Comparison of ENCODE assay signal across 19 cellular contexts in the genomic region with DNA sequence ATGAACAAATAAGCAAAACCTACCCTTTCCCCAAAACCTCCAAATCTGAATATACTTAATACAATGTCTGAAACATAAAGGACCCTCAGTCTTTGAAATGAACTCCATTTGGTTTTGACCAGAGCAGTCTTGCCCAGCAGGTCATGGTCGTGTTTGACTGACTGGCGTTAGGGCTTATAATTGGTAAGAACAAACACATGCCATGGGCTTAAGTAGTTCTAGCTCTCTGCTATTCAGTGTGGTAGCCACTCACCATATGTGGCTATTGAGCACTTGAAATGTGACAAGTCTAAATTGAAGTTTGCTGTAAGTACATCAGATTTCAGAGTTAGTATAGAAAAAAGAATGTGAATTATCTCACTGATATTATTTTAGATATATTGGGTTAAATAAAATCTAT. TPM values are rescaled to one million over a fixed set of nuclear protein-coding genes. Genes with fewer than 3 reads are reported as not detected.
DNase-seq lines count a peak whose midpoint lies in the region; ATAC-seq, FAIRE-seq and TF ChIP-seq lines count a peak whose summit lies in the region.
"Had no signal": no experiment of that assay in that cellular context is flagged by ENCODE, and none has a peak within 500 bp of the region (broad histone marks: within the 10 kb centered on the region; RNA-seq: fewer than 3 reads in every experiment).

No MANE protein-coding gene starts in this region.

- peak overlapping the region; percentile 35; the same call in 1 of the 2 replicates for H3K9ac ChIP-seq in iPS-20b (ENCODE audit: low read depth, low read length)
- no peak overlapping the region for H3K9ac ChIP-seq in kidney (ENCODE audit: low read length in 2 of 2)
- H3K9ac ChIP-seq: BLaER1 treated with 17β-estradiol and CSF1 and Interleukin-3, amounts not matched to agents 10 nM and 100 nM; KMS-11 had no signal

- H3K27ac Mint-ChIP-seq in activated naive CD8-positive, alpha-beta T cell treated with anti-CD3 and anti-CD28 coated beads, Interleukin-2, amount 50 U/mL, for 24 hours, result peak overlapping the region; percentile 18
- no peak overlapping the region for H3K27ac Mint-ChIP-seq in activated naive CD8-positive, alpha-beta T cell treated with anti-CD3 and anti-CD28 coated beads for 36 hours
- H3K27ac Mint-ChIP-seq in WTC11, result peak overlapping the region; percentile 95

- no peak for TF ChIP-seq CTCF in WTC11 (IDR thresholded peaks at IDR 0.05)
- TF ChIP-seq CTCF in upper lobe of right lung (IDR thresholded peaks at IDR 0.05), result no peak
- no peak for TF ChIP-seq CTCF in kidney (IDR thresholded peaks at IDR 0.05; ENCODE audit: borderline replicate concordance, extremely low read depth, insufficient read depth)

- ATAC-seq in activated naive CD8-positive, alpha-beta T cell treated with anti-CD3 and anti-CD28 coated beads, Interleukin-2, amount 50 U/mL, for 24 hours, result no peak
- ATAC-seq in WTC11 (peak; percentile 63), upper lobe of right lung (peak; percentile 51), GM21723 (IDR thresholded peaks at IDR 0.05; ENCODE audit: unreplicated experiment) (no peak)
- ATAC-seq: A549 had no signal

- POLR2A ChIA-PET in WTC11 (lab: Charles Lee), result no interaction called here

- H3K27me3 ChIP-seq in iPS-20b (ENCODE audit: insufficient read depth, low read length) (no peaks in the 10 kb centered on the region), upper lobe of right lung (no peaks in the 10 kb centered on the region)
- H3K27me3 ChIP-seq: BLaER1 treated with 17β-estradiol and CSF1 and Interleukin-3, amounts not matched to agents 10 nM and 100 nM; SJSA1 had no signal

- FAIRE-seq in kidney (lab: Jason Lieb, UNC), result no peak
- FAIRE-seq: A549 had no signal

- H3K4me3 Mint-ChIP-seq in activated naive CD8-positive, alpha-beta T cell treated with anti-CD3 and anti-CD28 coated beads, Interleukin-2, amount 50 U/mL, for 24 hours, result no peak overlapping the region
- H3K4me3 Mint-ChIP-seq in activated naive CD8-positive, alpha-beta T cell treated with anti-CD3 and anti-CD28 coated beads for 36 hours, result no peak overlapping the region
- peak overlapping the region; percentile 11 for H3K4me3 Mint-ChIP-seq in WTC11

- H3K36me3 ChIP-seq in iPS-20b (ENCODE audit: insufficient read depth, low read depth, low read length) (peaks cover 25% of the 10 kb centered on the region), upper lobe of right lung (peaks cover 16% of the 10 kb centered on the region), kidney (ENCODE audit: control insufficient read depth in 1 of 2, insufficient read depth in 2 of 2, low read length in 2 of 2) (peaks cover under 1 to 13% of the 10 kb centered on the region in 2 donors)

- H3K9me3 Mint-ChIP-seq in activated naive CD8-positive, alpha-beta T cell treated with anti-CD3 and anti-CD28 coated beads, Interleukin-2, amount 50 U/mL, for 24 hours, result no peaks in the 10 kb centered on the region
- no peaks in the 10 kb centered on the region for H3K9me3 Mint-ChIP-seq in activated naive CD8-positive, alpha-beta T cell treated with anti-CD3 and anti-CD28 coated beads for 36 hours
- H3K9me3 Mint-ChIP-seq in WTC11, result peaks cover 8% of the 10 kb centered on the region

- peaks cover 9% of the 10 kb centered on the region for H3K27me3 Mint-ChIP-seq in activated naive CD8-positive, alpha-beta T cell treated with anti-CD3 and anti-CD28 coated beads, Interleukin-2, amount 50 U/mL, for 24 hours
- H3K27me3 Mint-ChIP-seq in activated naive CD8-positive, alpha-beta T cell treated with anti-CD3 and anti-CD28 coated beads for 36 hours, result peaks cover 12% of the 10 kb centered on the region
- H3K27me3 Mint-ChIP-seq in WTC11 (ENCODE audit: low read depth), result no peaks in the 10 kb centered on the region

- H3K4me1 ChIP-seq in iPS-20b (ENCODE audit: insufficient read depth, low read length) (peaks cover 58% of the 10 kb centered on the region), upper lobe of right lung (no peaks in the 10 kb centered on the region), kidney (ENCODE audit: control insufficient read depth in 1 of 2, insufficient read depth in 1 of 2, low read depth in 1 of 2, low read length in 2 of 2) (no peaks in the 10 kb centered on the region)
- H3K4me1 ChIP-seq: A549 had no signal

- H3K27ac ChIP-seq in iPS-20b (ENCODE audit: low read length) (peak overlapping the region; percentile 34), upper lobe of right lung (no peak overlapping the region), kidney (ENCODE audit: low read depth in 2 of 2, low read length in 2 of 2) (no peak overlapping the region)
- H3K27ac ChIP-seq: A549; BLaER1 treated with 17β-estradiol and CSF1 and Interleukin-3, amounts not matched to agents 10 nM and 100 nM; KMS-11; PC-9; SJSA1 had no signal

- peaks cover 19% of the 10 kb centered on the region for H3K36me3 Mint-ChIP-seq in activated naive CD8-positive, alpha-beta T cell treated with anti-CD3 and anti-CD28 coated beads, Interleukin-2, amount 50 U/mL, for 24 hours (ENCODE audit: low read depth)
- H3K36me3 Mint-ChIP-seq in activated naive CD8-positive, alpha-beta T cell treated with anti-CD3 and anti-CD28 coated beads for 36 hours, result peaks cover 7% of the 10 kb centered on the region
- peaks cover 24% of the 10 kb centered on the region for H3K36me3 Mint-ChIP-seq in WTC11

- CTCF ChIA-PET in WTC11 (lab: Charles Lee), result interaction anchor here (2.8 to 3.7 kb wide), 3 partner anchors 8 to 99 kb away, joined by 12 to 22 read pairs (median 16); no protein-coding TSS in a partner anchor

- peak overlapping the region; percentile 21; the same call in 1 of the 2 replicates for H3K4me3 ChIP-seq in iPS-20b (ENCODE audit: low read length)
- no peak overlapping the region for H3K4me3 ChIP-seq in upper lobe of right lung
- H3K4me3 ChIP-seq in kidney (ENCODE audit: low read length in 2 of 2), result no peak overlapping the region
- H3K4me3 ChIP-seq: A549; BLaER1 treated with 17β-estradiol and CSF1 and Interleukin-3, amounts not matched to agents 10 nM and 100 nM; PC-9; SJSA1 had no signal

- H3K4me1 Mint-ChIP-seq in activated naive CD8-positive, alpha-beta T cell treated with anti-CD3 and anti-CD28 coated beads, Interleukin-2, amount 50 U/mL, for 24 hours, result peaks cover 13% of the 10 kb centered on the region
- peaks cover 2% of the 10 kb centered on the region for H3K4me1 Mint-ChIP-seq in activated naive CD8-positive, alpha-beta T cell treated with anti-CD3 and anti-CD28 coated beads for 36 hours
- peaks cover 89% of the 10 kb centered on the region for H3K4me1 Mint-ChIP-seq in WTC11

- intact Hi-C loops in upper lobe of right lung (cut with DNase I) (no loop called here), kidney (cut with DNase I) (no loop called here)

- no peak for DNase-seq in activated naive CD8-positive, alpha-beta T cell treated with anti-CD3 and anti-CD28 coated beads, Interleukin-2, amount 50 U/mL, for 24 hours
- no peak for DNase-seq in activated naive CD8-positive, alpha-beta T cell treated with anti-CD3 and anti-CD28 coated beads for 36 hours
- DNase-seq in WTC11 (ENCODE audit: low spot score) (no peak), upper lobe of right lung (no peak), DMS153 treated with DMSO at 0.1 percent for 48 hours (lab: John Stamatoyannopoulos, UW; ENCODE audit: unreplicated experiment) (no peak), kidney (no peak)
- DNase-seq: DND-41, NCI-H1048, NCI-H1436 treated with DMSO at 0.1 percent for 48 hours, NCI-H2081, NCI-H2227 treated with DMSO at 0.1 percent for 48 hours, PC-9 had no signal

- no peaks in the 10 kb centered on the region for H3K9me3 ChIP-seq in iPS-20b (ENCODE audit: insufficient read depth, low read depth, low read length)
- H3K9me3 ChIP-seq in upper lobe of right lung, result no peaks in the 10 kb centered on the region
- no peaks in the 10 kb centered on the region for H3K9me3 ChIP-seq in kidney (ENCODE audit: control insufficient read depth in 1 of 2, low read length in 2 of 2)
- H3K9me3 ChIP-seq: A549, SJSA1 had no signal

TF ChIP-seq in WTC11, 78 proteins besides CTCF, POLR2A, EP300 and RAD21:
- TF ChIP-seq RELA (CRISPR knock-in tag; IDR thresholded peaks at IDR 0.05; ENCODE audit: borderline replicate concordance), result no peak
- TF ChIP-seq, protein P1, sequence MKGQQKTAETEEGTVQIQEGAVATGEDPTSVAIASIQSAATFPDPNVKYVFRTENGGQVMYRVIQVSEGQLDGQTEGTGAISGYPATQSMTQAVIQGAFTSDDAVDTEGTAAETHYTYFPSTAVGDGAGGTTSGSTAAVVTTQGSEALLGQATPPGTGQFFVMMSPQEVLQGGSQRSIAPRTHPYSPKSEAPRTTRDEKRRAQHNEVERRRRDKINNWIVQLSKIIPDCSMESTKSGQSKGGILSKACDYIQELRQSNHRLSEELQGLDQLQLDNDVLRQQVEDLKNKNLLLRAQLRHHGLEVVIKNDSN (CRISPR knock-in tag; IDR thresholded peaks at IDR 0.05), result no peak
- no peak for TF ChIP-seq ZNF232 (CRISPR knock-in tag; IDR thresholded peaks at IDR 0.05)
- TF ChIP-seq IRF1 (CRISPR knock-in tag; IDR thresholded peaks at IDR 0.05), result no peak
- TF ChIP-seq JUN (CRISPR knock-in tag; IDR thresholded peaks at IDR 0.05), result no peak
- no peak for TF ChIP-seq NR1H2 (CRISPR knock-in tag; IDR thresholded peaks at IDR 0.05)
- TF ChIP-seq ZNF671 (CRISPR knock-in tag; IDR thresholded peaks at IDR 0.05), result no peak

RNA-seq across cellular contexts. Expression of gene LRRTM2, which starts 42.0 kb away (rescaled TPM):
- not detected for total RNA-seq in activated naive CD8-positive, alpha-beta T cell treated with anti-CD3 and anti-CD28 coated beads for 36 hours
- not detected in 3 replicates for total RNA-seq in WTC11 (2021)
- total RNA-seq in upper lobe of right lung, result 0.52 TPM
- total RNA-seq in kidney, result 0.03 TPM
- polyA plus RNA-seq in kidney (ENCODE audit: insufficient read depth, low read depth, low replicate concordance), result not detected
- total RNA-seq: M059J, PC-9 had no signal
- polyA plus RNA-seq: A549 had no signal

Comparison
In these comparisons a context has a peak if more than half of its experiments do, and no peak if none do; other contexts are left out.
1. ATAC-seq: peak in WTC11 (single experiment) and upper lobe of right lung (single experiment); none in activated naive CD8-positive, alpha-beta T cell treated with anti-CD3 and anti-CD28 coated beads, Interleukin-2, amount 50 U/mL, for 24 hours (single experiment) and GM21723 (single experiment).